ENCODE assay signal across 1 cellular context in the genomic region with DNA sequence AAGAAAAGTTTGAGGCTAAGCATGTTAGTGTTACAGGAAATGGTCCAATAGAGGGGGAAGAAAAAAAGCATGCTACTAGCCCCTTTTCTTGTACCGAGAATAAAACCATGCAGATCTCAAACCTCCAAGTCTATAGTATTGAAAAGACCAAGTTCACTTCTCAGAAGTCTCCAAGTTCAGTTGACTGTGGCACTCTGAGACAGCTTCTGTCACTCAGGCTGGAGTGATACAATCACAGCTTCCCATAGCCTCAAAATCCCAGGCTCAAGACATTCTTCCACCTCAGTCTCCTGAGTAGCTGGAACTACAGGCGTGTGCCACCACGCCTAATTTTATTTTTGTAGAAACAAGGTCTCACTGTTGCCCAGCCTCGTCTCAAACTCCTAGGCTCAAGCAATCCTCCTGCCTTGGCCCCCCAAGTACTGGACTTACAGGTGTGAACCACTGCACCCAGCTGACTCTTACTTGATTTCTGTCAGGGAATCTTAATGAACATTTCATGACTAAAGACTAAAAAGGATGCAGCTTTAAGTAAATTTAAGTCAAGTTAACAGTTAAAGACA.
TF ChIP-seq lines count a peak whose summit lies in the region.

No MANE protein-coding gene starts in this region.

TF ChIP-seq in GM23338, 12 proteins besides CTCF, POLR2A, EP300 and RAD21 (continued from another document):
- TF ChIP-seq ETS1 (IDR thresholded peaks at IDR 0.05) (no peak), ZNF114 (CRISPR knock-in tag; IDR thresholded peaks at IDR 0.05) (no peak), JUNB (IDR thresholded peaks at IDR 0.05; ENCODE audit: unreplicated experiment) (no peak)
